Comparison of ENCODE assay signal across 14 cellular contexts in genomic region chr13:110419391-110419791, GRCh38.
DNase-seq lines count a peak whose midpoint lies in the region; ATAC-seq and TF ChIP-seq lines count a peak whose summit lies in the region.
"Had no signal": no experiment of that assay in that cellular context is flagged by ENCODE, and none has a peak within 500 bp of the region (broad histone marks: within the 10 kb centered on the region; RNA-seq: fewer than 3 reads in every experiment).

No MANE protein-coding gene starts in this region.

- CTCF ChIA-PET in PC-9 (lab: Charles Lee), result no interaction called here

- peaks cover 15% of the 10 kb centered on the region; the same call in 1 of the 2 replicates for H3F3A ChIP-seq in PC-9 (ENCODE audit: insufficient read depth, low read depth)

- H3K4me1 ChIP-seq in PC-9 (replicated peaks; ENCODE audit: insufficient read depth) (0 out of 2 replicates have a peak, but pooled peaks cover 4% of the 10 kb centered on the region), thyroid gland (peaks cover 2 to 15% of the 10 kb centered on the region in 2 donors)
- H3K4me1 ChIP-seq: Caco-2 had no signal

- no peak overlapping the region for H2AFZ ChIP-seq in PC-9

- H3K4me3 ChIP-seq in PC-9 (no peak overlapping the region), thyroid gland (replicated peaks in 1 of 3) (no peak overlapping the region)

- H3K36me3 ChIP-seq in PC-9 (ENCODE audit: low read depth) (no peaks in the 10 kb centered on the region), thyroid gland (no peaks in the 10 kb centered on the region)

- H3K27ac ChIP-seq in PC-9, result no peak overlapping the region
- peak overlapping the region in 2 of 3 donors; percentile 21 to 56 for H3K27ac ChIP-seq in thyroid gland

- H3K9me2 ChIP-seq in PC-9 (ENCODE audit: insufficient read depth), result no peaks in the 10 kb centered on the region

- POLR2A ChIA-PET in PC-9 (lab: Charles Lee; ENCODE audit: unreplicated experiment), result interaction anchor here (0.6 kb wide), 2 partner anchors 37 to 47 kb away, joined by 3 to 6 read pairs; no protein-coding TSS in a partner anchor

- H4K20me1 ChIP-seq in PC-9 (ENCODE audit: insufficient read depth), result no peaks in the 10 kb centered on the region

- peak; percentile 62 for ATAC-seq in GM21423 (IDR thresholded peaks at IDR 0.05; ENCODE audit: unreplicated experiment)
- ATAC-seq in HG03520 (IDR thresholded peaks at IDR 0.05; ENCODE audit: unreplicated experiment), result no peak
- ATAC-seq: activated CD8-positive, alpha-beta T cell treated with anti-CD3 and anti-CD28 coated beads for 36 hours had no signal

- DNase-seq in PC-9 (peak in 1 of 2 experiments; percentile 39), iris pigment epithelial cell (ENCODE audit: low read depth) (peak; percentile 42), thyroid gland (no peak), NCI-H1092 (lab: John Stamatoyannopoulos, UW) (no peak), GDM1 (lab: John Stamatoyannopoulos, UW) (no peak)
- DNase-seq in activated CD8-positive, alpha-beta memory T cell treated with anti-CD3 and anti-CD28 coated beads, Interleukin-2, amount 50 U/mL, for 4 hours, result no peak
- DNase-seq: activated CD8-positive, alpha-beta T cell treated with anti-CD3 and anti-CD28 coated beads for 36 hours; Caco-2; effector CD8-positive, alpha-beta T cell; IMR-90; NCI-H187; stimulated activated CD8-positive, alpha-beta memory T cell treated with anti-CD3 and anti-CD28 coated beads, Interleukin-4, amount 100 ng/mL, for 48 hours had no signal

- BruUV-seq in PC-9 (replicated peaks; lab: Mats Ljungman, UMichigan), result TSS peak; percentile 73

- WGBS in thyroid gland, 2 donors, result 87 to 88% methylated on average over 14 of the region's 14 CpGs

- H3K9me3 ChIP-seq in PC-9 (ENCODE audit: insufficient read depth, low read depth) (no peaks in the 10 kb centered on the region), thyroid gland (no peaks in the 10 kb centered on the region)
- H3K9me3 ChIP-seq: Caco-2 had no signal

- TF ChIP-seq CTCF in PC-9 (conservative IDR thresholded peaks at IDR 0.05) (no peak), thyroid gland (IDR thresholded peaks at IDR 0.05) (no peak)

- no peak for TF ChIP-seq POLR2A in thyroid gland (IDR thresholded peaks at IDR 0.05)

- intact Hi-C loops in PC-9 (cut with micrococcal nuclease; ENCODE audit: unreplicated experiment), result loop anchor here (10.0 kb wide), 1 partner anchor 285 kb away; no protein-coding TSS in a partner anchor
- intact Hi-C loops in thyroid gland (cut with DNase I), result loop anchor here (10.0 kb wide), 1 partner anchor 105 kb away; no protein-coding TSS in a partner anchor

- no peak overlapping the region for H3K4me2 ChIP-seq in PC-9

- H3K79me2 ChIP-seq in PC-9 (ENCODE audit: low read depth), result no peaks in the 10 kb centered on the region

- H3K27me3 ChIP-seq in PC-9 (ENCODE audit: insufficient read depth, low read depth) (no peaks in the 10 kb centered on the region), thyroid gland (no peaks in the 10 kb centered on the region)
